Comparison of ENCODE assay signal across 20 cellular contexts in genomic region chr22:46292173-46292572, GRCh38. TPM values are rescaled to one million over a fixed set of nuclear protein-coding genes. Genes with fewer than 3 reads are reported as not detected.
"Had no signal": no experiment of that assay in that cellular context is flagged by ENCODE, and none has a peak within 500 bp of the region (broad histone marks: within the 10 kb centered on the region; RNA-seq: fewer than 3 reads in every experiment).

No MANE protein-coding gene starts in this region.

- FAIRE-seq: endothelial cell of umbilical vein, pancreas had no signal

- DNase-seq: activated CD4-positive, alpha-beta T cell treated with anti-CD3 and anti-CD28 coated beads for 1 hour; activated CD4-positive, alpha-beta T cell treated with anti-CD3 and anti-CD28 coated beads, Interleukin-2, amount 50 U/mL, for 48 hours; activated CD8-positive, alpha-beta memory T cell treated with anti-CD3 and anti-CD28 coated beads, Interleukin-2, amount 10 ng/mL, durations not matched to agents 7 days and 5 days; activated naive CD8-positive, alpha-beta T cell treated with anti-CD3 and anti-CD28 coated beads, Interleukin-2, amount 10 ng/mL, durations not matched to agents 7 days and 5 days; heart left ventricle; left cardiac atrium; naive thymus-derived CD4-positive, alpha-beta T cell; pancreas; sigmoid colon; stimulated activated naive CD8-positive, alpha-beta T cell treated with anti-CD3 and anti-CD28 coated beads, Interleukin-15, Interleukin-2, amounts not matched to agents 100 U/mL and 50 U/mL, for 24 hours; T-helper 17 cell; WERI-Rb-1 had no signal

- H3K27me3 Mint-ChIP-seq: activated CD8-positive, alpha-beta memory T cell treated with anti-CD3 and anti-CD28 coated beads, Interleukin-2, amount 10 ng/mL, durations not matched to agents 7 days and 5 days; activated naive CD8-positive, alpha-beta T cell treated with anti-CD3 and anti-CD28 coated beads, Interleukin-2, amount 10 ng/mL, durations not matched to agents 7 days and 5 days; naive thymus-derived CD4-positive, alpha-beta T cell; T-helper 17 cell had no signal

- H3K27me3 ChIP-seq: esophagus muscularis mucosa, gastroesophageal sphincter, heart left ventricle, pancreas, sigmoid colon, tibial artery had no signal

- H3K27ac Mint-ChIP-seq: naive thymus-derived CD4-positive, alpha-beta T cell; T-helper 17 cell had no signal

- H3K9me3 ChIP-seq: pancreas had no signal

- H3K27ac ChIP-seq: pancreas, tibial artery, WERI-Rb-1 had no signal

- H3K4me3 ChIP-seq: coronary artery, esophagus muscularis mucosa, gastroesophageal sphincter, heart left ventricle, pancreas, sigmoid colon, tibial artery had no signal

- H3K4me3 Mint-ChIP-seq: activated CD8-positive, alpha-beta memory T cell treated with anti-CD3 and anti-CD28 coated beads, Interleukin-2, amount 10 ng/mL, durations not matched to agents 7 days and 5 days; activated naive CD8-positive, alpha-beta T cell treated with anti-CD3 and anti-CD28 coated beads, Interleukin-2, amount 10 ng/mL, durations not matched to agents 7 days and 5 days; brain; naive thymus-derived CD4-positive, alpha-beta T cell; T-helper 17 cell had no signal

- H3K9me3 Mint-ChIP-seq: activated naive CD8-positive, alpha-beta T cell treated with anti-CD3 and anti-CD28 coated beads, Interleukin-2, amount 10 ng/mL, durations not matched to agents 7 days and 5 days; brain had no signal

- ATAC-seq: activated CD8-positive, alpha-beta memory T cell treated with anti-CD3 and anti-CD28 coated beads, Interleukin-2, amount 10 ng/mL, durations not matched to agents 7 days and 5 days; gastroesophageal sphincter; heart left ventricle; left cardiac atrium; naive thymus-derived CD4-positive, alpha-beta T cell; pancreas; stimulated activated naive CD8-positive, alpha-beta T cell treated with anti-CD3 and anti-CD28 coated beads, Interleukin-15, Interleukin-2, amounts not matched to agents 100 U/mL and 50 U/mL, for 24 hours; T-helper 17 cell had no signal

RNA-seq across cellular contexts. Expression of gene GTSE1, which starts 4.5 kb away (rescaled TPM):
- polyA plus RNA-seq: naive thymus-derived CD4-positive, alpha-beta T cell had no signal

RNA-seq across cellular contexts. Expression of gene PKDREJ, which starts 29.0 kb away (rescaled TPM):
- total RNA-seq: activated CD8-positive, alpha-beta memory T cell treated with anti-CD3 and anti-CD28 coated beads, Interleukin-2, amount 10 ng/mL, durations not matched to agents 7 days and 5 days; activated naive CD8-positive, alpha-beta T cell treated with anti-CD3 and anti-CD28 coated beads, Interleukin-2, amount 10 ng/mL, durations not matched to agents 7 days and 5 days; endothelial cell of umbilical vein; lung microvascular endothelial cell; naive thymus-derived CD4-positive, alpha-beta T cell; SK-MEL-5; T-helper 17 cell had no signal
- polyA plus RNA-seq: endothelial cell of umbilical vein; naive thymus-derived CD4-positive, alpha-beta T cell had no signal
